Comparison of ENCODE assay signal across 31 cellular contexts in genomic region chr19:10966809-10967208, GRCh38. TPM values are rescaled to one million over a fixed set of nuclear protein-coding genes. Genes with fewer than 3 reads are reported as not detected.
A peak's percentile ranks its signal among the peaks of the same experiment; 100 is the strongest.
DNase-seq lines count a peak whose midpoint lies in the region; ATAC-seq, FAIRE-seq and TF ChIP-seq lines count a peak whose summit lies in the region.
"Had no signal": no experiment of that assay in that cellular context is flagged by ENCODE, and none has a peak within 500 bp of the region (broad histone marks: within the 10 kb centered on the region; RNA-seq: fewer than 3 reads in every experiment).

No MANE protein-coding gene starts in this region.

- H3K79me2 ChIP-seq in OCI-LY7 (ENCODE audit: insufficient read depth, low read depth, low read length), result peaks cover 99% of the 10 kb centered on the region

- H3K4me2 ChIP-seq in OCI-LY7 (ENCODE audit: low read length), result peak overlapping the region; percentile 76
- H3K4me2 ChIP-seq: PC-9 had no signal

- H3K9me3 Mint-ChIP-seq in CD8-positive, alpha-beta memory T cell, result no peaks in the 10 kb centered on the region
- peaks cover 8% of the 10 kb centered on the region for H3K9me3 Mint-ChIP-seq in glutamatergic neuron (ENCODE audit: unreplicated experiment)
- H3K9me3 Mint-ChIP-seq in MCF 10A (ENCODE audit: unreplicated experiment), result no peaks in the 10 kb centered on the region
- H3K9me3 Mint-ChIP-seq: activated CD4-positive, alpha-beta memory T cell treated with anti-CD3 and anti-CD28 coated beads, Interleukin-2, amount 10 ng/mL, durations not matched to agents 7 days and 5 days; activated naive CD4-positive, alpha-beta T cell treated with anti-CD3 and anti-CD28 coated beads, Interleukin-2, amount 10 ng/mL, durations not matched to agents 7 days and 5 days; immature natural killer cell; natural killer cell treated with Interleukin-12 subunit alpha and Interleukin-12 subunit beta and Interleukin-15 and Interleukin-18, amount 100 ng/mL, for 72 hours; stimulated activated naive CD8-positive, alpha-beta T cell treated with anti-CD3 and anti-CD28 coated beads, Interleukin-15, Interleukin-2, amounts not matched to agents 100 ng/mL and 50 ng/mL, for 24 hours had no signal

- H3K27me3 Mint-ChIP-seq in CD8-positive, alpha-beta memory T cell, result no peaks in the 10 kb centered on the region
- peaks cover 15% of the 10 kb centered on the region for H3K27me3 Mint-ChIP-seq in glutamatergic neuron (ENCODE audit: unreplicated experiment)
- H3K27me3 Mint-ChIP-seq in MCF 10A (ENCODE audit: insufficient read depth, unreplicated experiment), result no peaks in the 10 kb centered on the region
- H3K27me3 Mint-ChIP-seq: activated CD4-positive, alpha-beta memory T cell treated with anti-CD3 and anti-CD28 coated beads, Interleukin-2, amount 10 ng/mL, durations not matched to agents 7 days and 5 days; activated naive CD4-positive, alpha-beta T cell treated with anti-CD3 and anti-CD28 coated beads, Interleukin-2, amount 10 ng/mL, durations not matched to agents 7 days and 5 days; natural killer cell treated with Interleukin-12 subunit alpha and Interleukin-12 subunit beta and Interleukin-15 and Interleukin-18, amount 100 ng/mL, for 72 hours; stimulated activated naive CD8-positive, alpha-beta T cell treated with anti-CD3 and anti-CD28 coated beads, Interleukin-15, Interleukin-2, amounts not matched to agents 100 ng/mL and 50 ng/mL, for 24 hours had no signal

- no peak for FAIRE-seq in small intestine (lab: Jason Lieb, UNC)
- FAIRE-seq: colon had no signal

- CTCF ChIA-PET in CD8-positive, alpha-beta memory T cell (lab: Charles Lee), result interaction anchor here (1.1 kb wide), 1 partner anchor 12 kb away, joined by 3 read pairs; no protein-coding TSS in a partner anchor
- CTCF ChIA-PET in OCI-LY7 (lab: Charles Lee; ENCODE audit: unreplicated experiment), result no interaction called here
- CTCF ChIA-PET in MCF 10A (lab: Yijun Ruan, JAX), result interaction anchor here (1.2 kb wide), 2 partner anchors 30 to 95 kb away, joined by 3 to 5 read pairs; no protein-coding TSS in a partner anchor

- no peak overlapping the region for H3K27ac ChIP-seq in CD8-positive, alpha-beta memory T cell (ENCODE audit: low read depth, low read length)
- H3K27ac ChIP-seq in OCI-LY7 (ENCODE audit: low read depth, low read length, poor library complexity, severe bottlenecking) (peak overlapping the region; percentile 99), small intestine (ENCODE audit: low read depth in 1 of 2, low read length in 1 of 2) (no peak overlapping the region)
- H3K27ac ChIP-seq: epithelial cell of prostate, parathyroid adenoma, PC-9, testis, uterus had no signal

- WGBS in small intestine, 3 donors, result 48 to 70% (median 59%) methylated on average over 8 of the region's 8 CpGs

- H3K4me1 ChIP-seq in CD8-positive, alpha-beta memory T cell (ENCODE audit: insufficient read depth, low read length), result peaks cover 34% of the 10 kb centered on the region
- H3K4me1 ChIP-seq in OCI-LY7 (ENCODE audit: insufficient read depth, low read length, poor library complexity, severe bottlenecking), result peaks cover 88% of the 10 kb centered on the region
- peaks cover 0 to 8% of the 10 kb centered on the region in 2 donors for H3K4me1 ChIP-seq in small intestine (ENCODE audit: control insufficient read depth in 2 of 2, insufficient read depth in 1 of 2, low read depth in 1 of 2, low read length in 1 of 2)
- H3K4me1 ChIP-seq: BE2C, testis had no signal

- H4K20me1 ChIP-seq in OCI-LY7 (ENCODE audit: insufficient read depth, low read length), result no peaks in the 10 kb centered on the region

- POLR2A ChIA-PET in CD8-positive, alpha-beta memory T cell (lab: Charles Lee), result no interaction called here
- POLR2A ChIA-PET in OCI-LY7 (lab: Charles Lee) (interaction anchor here (0.7 to 4.2 kb wide), 7 partner anchors 9 to 248 kb away, joined by 3 to 43 read pairs (median 5); partner anchors contain the start of gene LDLR), MCF 10A (lab: Yijun Ruan, JAX) (interaction anchor here (1.0 kb wide), 1 partner anchor 11 kb away, joined by 3 read pairs; no protein-coding TSS in a partner anchor)

- DNase-seq in CD8-positive, alpha-beta memory T cell, result no peak
- no peak for DNase-seq in OCI-LY7 (ENCODE audit: low spot score)
- DNase-seq in glutamatergic neuron, result no peak
- peak; percentile 41 for DNase-seq in small intestine
- DNase-seq in mesenteric fat pad (ENCODE audit: low spot score), result no peak
- no peak for DNase-seq in MCF 10A (ENCODE audit: unreplicated experiment)
- DNase-seq: ACHN; activated CD4-positive, alpha-beta memory T cell treated with anti-CD3 and anti-CD28 coated beads, Interleukin-2, amount 10 ng/mL, durations not matched to agents 7 days and 5 days; activated naive CD4-positive, alpha-beta T cell treated with anti-CD3 and anti-CD28 coated beads, Interleukin-2, amount 10 ng/mL, durations not matched to agents 7 days and 5 days; BE2C; Caco-2; DMS79 treated with DMSO at 0.1 percent for 48 hours; GF-D8; immature natural killer cell; left colon; MM.1S; NCI-H1105 treated with DMSO at 0.1 percent for 48 hours; NCI-H187 treated with DMSO at 0.1 percent for 48 hours; NK-92 treated with Interleukin-12 subunit alpha and Interleukin-12 subunit beta, amount 100 ng/mL, for 24 hours; PC-9; stimulated activated CD4-positive, alpha-beta T cell treated with anti-CD3 and anti-CD28 coated beads, Interleukin-2, amount 100 ng/mL, for 24 hours; testis; uterus had no signal

- no peaks in the 10 kb centered on the region for H3K9me2 ChIP-seq in OCI-LY7 (ENCODE audit: insufficient read depth, low read length)

- intact Hi-C loops in OCI-LY7 (cut with micrococcal nuclease; ENCODE audit: unreplicated experiment), result loop anchor here (5.0 kb wide), 1 partner anchor 375 kb away; no protein-coding TSS in a partner anchor
- intact Hi-C loops in MCF 10A (cut with micrococcal nuclease), result no loop called here

- no peak for ATAC-seq in HG03159 (IDR thresholded peaks at IDR 0.05; ENCODE audit: unreplicated experiment)
- ATAC-seq: left colon; natural killer cell treated with Interleukin-12 subunit alpha and Interleukin-12 subunit beta and Interleukin-15 and Interleukin-18, amount 100 ng/mL, for 72 hours; right cardiac atrium; Right ventricle myocardium inferior had no signal

- H3K27ac Mint-ChIP-seq in CD8-positive, alpha-beta memory T cell, result peak overlapping the region in 5 of 8 donors; percentile 22 to 68 (median 46)
- H3K27ac Mint-ChIP-seq in glutamatergic neuron (ENCODE audit: unreplicated experiment) (peak overlapping the region; percentile 69), MCF 10A (ENCODE audit: low read depth, unreplicated experiment) (no peak overlapping the region)
- H3K27ac Mint-ChIP-seq: activated CD4-positive, alpha-beta memory T cell treated with anti-CD3 and anti-CD28 coated beads, Interleukin-2, amount 10 ng/mL, durations not matched to agents 7 days and 5 days; activated naive CD4-positive, alpha-beta T cell treated with anti-CD3 and anti-CD28 coated beads, Interleukin-2, amount 10 ng/mL, durations not matched to agents 7 days and 5 days; natural killer cell treated with Interleukin-12 subunit alpha and Interleukin-12 subunit beta and Interleukin-15 and Interleukin-18, amount 100 ng/mL, for 72 hours; stimulated activated naive CD8-positive, alpha-beta T cell treated with anti-CD3 and anti-CD28 coated beads, Interleukin-15, Interleukin-2, amounts not matched to agents 100 ng/mL and 50 ng/mL, for 24 hours had no signal

- no peaks in the 10 kb centered on the region for H3K36me3 ChIP-seq in CD8-positive, alpha-beta memory T cell (ENCODE audit: insufficient read depth, low read length)
- H3K36me3 ChIP-seq in OCI-LY7 (ENCODE audit: insufficient read depth, low read length) (peaks cover 65% of the 10 kb centered on the region), small intestine (ENCODE audit: control insufficient read depth in 2 of 2, insufficient read depth in 2 of 2, low read length in 2 of 2) (no peaks in the 10 kb centered on the region)
- H3K36me3 ChIP-seq: uterus had no signal

- no peak overlapping the region for H2AFZ ChIP-seq in OCI-LY7 (ENCODE audit: low read length)
- H2AFZ ChIP-seq: parathyroid adenoma, PC-9 had no signal

- H3K4me1 Mint-ChIP-seq in CD8-positive, alpha-beta memory T cell, result peaks cover 46 to 72% (median 51%) of the 10 kb centered on the region in 3 donors
- peaks cover 33% of the 10 kb centered on the region for H3K4me1 Mint-ChIP-seq in glutamatergic neuron (ENCODE audit: low read depth, unreplicated experiment)
- H3K4me1 Mint-ChIP-seq in MCF 10A (ENCODE audit: insufficient read depth, unreplicated experiment), result no peaks in the 10 kb centered on the region

- no peaks in the 10 kb centered on the region for H3K27me3 ChIP-seq in CD8-positive, alpha-beta memory T cell (ENCODE audit: insufficient read depth, low read length, poor library complexity, severe bottlenecking)
- no peaks in the 10 kb centered on the region for H3K27me3 ChIP-seq in small intestine (ENCODE audit: control insufficient read depth in 2 of 2, insufficient read depth in 2 of 2, low read length in 2 of 2)
- H3K27me3 ChIP-seq: BE2C, testis, uterus had no signal

- H3K4me3 ChIP-seq in CD8-positive, alpha-beta memory T cell (ENCODE audit: low read length), result no peak overlapping the region
- H3K4me3 ChIP-seq in OCI-LY7 (ENCODE audit: low read depth, low read length, poor library complexity, severe bottlenecking) (peak overlapping the region; percentile 87), small intestine (ENCODE audit: low read depth in 1 of 2, low read length in 2 of 2) (no peak overlapping the region)
- H3K4me3 ChIP-seq: PC-9, testis, uterus had no signal

- TF ChIP-seq CTCF in OCI-LY7 (conservative IDR thresholded peaks at IDR 0.05; ENCODE audit: low read length) (no peak), glutamatergic neuron (IDR thresholded peaks at IDR 0.05; ENCODE audit: partially characterized antibody, unreplicated experiment) (no peak), MCF 10A (IDR thresholded peaks at IDR 0.05; ENCODE audit: unreplicated experiment) (no peak)

- no peak overlapping the region for H3K4me3 Mint-ChIP-seq in CD8-positive, alpha-beta memory T cell
- H3K4me3 Mint-ChIP-seq in glutamatergic neuron (ENCODE audit: unreplicated experiment) (peak overlapping the region; percentile 57), MCF 10A (ENCODE audit: unreplicated experiment) (no peak overlapping the region)
- H3K4me3 Mint-ChIP-seq: activated CD4-positive, alpha-beta memory T cell treated with anti-CD3 and anti-CD28 coated beads, Interleukin-2, amount 10 ng/mL, durations not matched to agents 7 days and 5 days; activated naive CD4-positive, alpha-beta T cell treated with anti-CD3 and anti-CD28 coated beads, Interleukin-2, amount 10 ng/mL, durations not matched to agents 7 days and 5 days; immature natural killer cell; natural killer cell treated with Interleukin-12 subunit alpha and Interleukin-12 subunit beta and Interleukin-15 and Interleukin-18, amount 100 ng/mL, for 72 hours; stimulated activated naive CD8-positive, alpha-beta T cell treated with anti-CD3 and anti-CD28 coated beads, Interleukin-15, Interleukin-2, amounts not matched to agents 100 ng/mL and 50 ng/mL, for 24 hours had no signal

- BruUV-seq in OCI-LY7 (replicated peaks; lab: Mats Ljungman, UMichigan) (no TSS peak), MCF 10A (replicated peaks; lab: Mats Ljungman, UMichigan) (no TSS peak)

- H3K36me3 Mint-ChIP-seq in CD8-positive, alpha-beta memory T cell, result peaks cover 0 to 1% (median 0%) of the 10 kb centered on the region in 3 donors
- no peaks in the 10 kb centered on the region for H3K36me3 Mint-ChIP-seq in glutamatergic neuron (ENCODE audit: unreplicated experiment)
- peaks cover 17% of the 10 kb centered on the region for H3K36me3 Mint-ChIP-seq in MCF 10A (ENCODE audit: insufficient read depth, unreplicated experiment)
- H3K36me3 Mint-ChIP-seq: natural killer cell treated with Interleukin-12 subunit alpha and Interleukin-12 subunit beta and Interleukin-15 and Interleukin-18, amount 100 ng/mL, for 72 hours had no signal

- no peaks in the 10 kb centered on the region for H3K9me3 ChIP-seq in CD8-positive, alpha-beta memory T cell (ENCODE audit: low read length)
- H3K9me3 ChIP-seq in OCI-LY7 (ENCODE audit: low read length), result no peaks in the 10 kb centered on the region
- H3K9me3 ChIP-seq in small intestine (ENCODE audit: control insufficient read depth, low read depth), result no peaks in the 10 kb centered on the region
- H3K9me3 ChIP-seq: BE2C, Caco-2, testis, uterus had no signal

RNA-seq across cellular contexts. Expression of gene SMARCA4, which starts 6.0 kb away (rescaled TPM):
- 100 to 1,000 TPM; 116 to 123 TPM for total RNA-seq in CD8-positive, alpha-beta memory T cell
- 38.7 TPM for polyA plus RNA-seq in CD8-positive, alpha-beta memory T cell
- 360 and 409 TPM in 2 replicates for total RNA-seq in OCI-LY7 (2014; rRNA removed; shearing (Covaris generic))
- total RNA-seq in OCI-LY7 (2022) (554 and 581 TPM in 2 replicates), glutamatergic neuron (ENCODE audit: unreplicated experiment) (513 TPM), mesenteric fat pad (70.7 TPM), MCF 10A (2022) (127 and 132 TPM in 2 replicates)
- polyA plus RNA-seq in small intestine, result 10 to 100 TPM; 54.6 to 70.0 (median 62.3) TPM

RNA-seq across cellular contexts. Expression of gene TIMM29, which starts 38.2 kb away (rescaled TPM):
- total RNA-seq in CD8-positive, alpha-beta memory T cell, result 10 to 100 TPM; 22.3 to 27.0 TPM
- 36.6 TPM for polyA plus RNA-seq in CD8-positive, alpha-beta memory T cell
- total RNA-seq in OCI-LY7 (2014; rRNA removed; shearing (Covaris generic)), result 24.1 and 28.3 TPM in 2 replicates
- total RNA-seq in OCI-LY7 (2022) (26.2 and 27.3 TPM in 2 replicates), glutamatergic neuron (ENCODE audit: unreplicated experiment) (31.8 TPM), mesenteric fat pad (14.4 TPM), MCF 10A (2022) (18.3 and 19.3 TPM in 2 replicates)
- 10 to 100 TPM; 13.5 to 19.2 (median 16.3) TPM for polyA plus RNA-seq in small intestine

RNA-seq across cellular contexts. Expression of gene YIPF2, which starts 38.4 kb away (rescaled TPM):
- 10 to 100 TPM; 25.5 to 33.7 TPM for total RNA-seq in CD8-positive, alpha-beta memory T cell
- polyA plus RNA-seq in CD8-positive, alpha-beta memory T cell, result 15.9 TPM
- 26.7 and 31.8 TPM in 2 replicates for total RNA-seq in OCI-LY7 (2014; rRNA removed; shearing (Covaris generic))
- total RNA-seq in OCI-LY7 (2022) (27.5 and 31.5 TPM in 2 replicates), glutamatergic neuron (ENCODE audit: unreplicated experiment) (47.2 TPM), mesenteric fat pad (28.4 TPM), MCF 10A (2022) (65.5 and 75.3 TPM in 2 replicates)
- 10 to 100 TPM; 18.3 to 65.1 (median 23.5) TPM for polyA plus RNA-seq in small intestine
